ENCODE assay signal across 8 cellular contexts in the genomic region with DNA sequence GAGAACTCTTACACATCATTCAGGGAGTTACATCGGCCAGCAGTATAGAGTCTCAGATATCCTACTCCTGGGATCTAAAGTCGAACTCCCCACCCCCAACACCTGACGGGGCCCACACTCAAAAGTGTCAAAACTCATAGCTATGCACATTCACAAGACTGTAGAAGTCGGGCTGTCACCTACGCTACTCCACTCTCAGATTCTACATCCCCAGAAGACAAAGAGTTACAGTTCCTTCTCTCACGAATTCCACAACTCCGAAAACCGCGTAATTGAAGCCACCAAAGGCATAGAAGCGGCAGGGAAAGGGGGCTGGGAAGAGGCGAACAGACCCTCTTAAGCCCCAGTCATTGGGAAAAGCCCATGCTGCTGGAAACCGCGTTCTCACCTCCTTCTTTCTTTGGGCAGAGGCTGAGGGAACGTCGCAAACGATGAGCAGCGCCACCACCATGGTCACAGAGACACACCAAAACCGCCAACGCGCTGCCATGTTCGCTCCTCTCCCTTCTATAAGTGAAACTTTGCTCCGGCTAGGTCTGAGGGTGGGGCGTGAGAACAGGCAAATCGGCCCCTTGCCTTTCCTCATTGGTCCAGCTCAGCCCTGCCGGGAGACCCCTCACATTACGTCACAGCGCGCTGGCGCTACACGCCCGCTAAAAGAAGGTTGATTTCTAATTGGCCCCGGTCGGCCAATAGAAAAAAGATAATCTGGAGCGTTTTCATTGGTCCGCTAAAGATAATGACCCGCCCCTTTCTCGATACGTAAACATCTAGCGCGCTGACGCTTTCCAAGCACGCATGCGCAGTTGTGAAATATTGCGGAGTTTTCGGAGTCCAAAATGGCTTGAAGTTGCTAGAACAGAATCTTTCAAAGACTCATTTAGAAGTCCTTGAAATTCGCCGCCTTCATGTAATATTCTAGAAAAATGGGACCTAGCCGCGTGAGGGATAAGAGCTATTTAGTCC. TPM values are rescaled to one million over a fixed set of nuclear protein-coding genes. Genes with fewer than 3 reads are reported as not detected.
DNase-seq lines count a peak whose midpoint lies in the region; ATAC-seq and TF ChIP-seq lines count a peak whose summit lies in the region.

A gene (minus strand): TSS at position 515 of the 966 bp plus-strand sequence. CDS start 25 bp downstream, at position 490.

- peaks cover 1 to 2% of the 10 kb centered on the region in 2 donors for H3K4me1 ChIP-seq in mucosa of rectum (ENCODE audit: control insufficient read depth in 2 of 2, insufficient read depth in 2 of 2, low read length in 2 of 2)

- no peaks in the 10 kb centered on the region for H3K9me3 Mint-ChIP-seq in activated T-cell treated with anti-CD3 and anti-CD28 coated beads, Interleukin-2, amount 50 U/mL, for 24 hours

- peak within 1 kb of the TSS; percentile 70 to 91 for H3K4me3 ChIP-seq in mucosa of rectum (ENCODE audit: low read length in 2 of 2)

- H3K9me3 ChIP-seq in mucosa of rectum (ENCODE audit: control insufficient read depth in 2 of 2, low read length in 2 of 2), result no peaks in the 10 kb centered on the region

- H3K4me3 Mint-ChIP-seq in activated T-cell treated with anti-CD3 and anti-CD28 coated beads, Interleukin-2, amount 50 U/mL, for 24 hours, result peak within 1 kb of the TSS; percentile 90

- H3K36me3 Mint-ChIP-seq in activated T-cell treated with anti-CD3 and anti-CD28 coated beads, Interleukin-2, amount 50 U/mL, for 24 hours (ENCODE audit: low read depth), result peaks cover 27% of the 10 kb centered on the region

- peak within 1 kb of the TSS; percentile 82 to 94 for H3K9ac ChIP-seq in mucosa of rectum (ENCODE audit: low read depth in 1 of 2, low read length in 2 of 2)

- H3K4me1 Mint-ChIP-seq in activated T-cell treated with anti-CD3 and anti-CD28 coated beads, Interleukin-2, amount 50 U/mL, for 24 hours (ENCODE audit: low read depth), result peaks cover 30% of the 10 kb centered on the region

- peak; percentile 91 for ATAC-seq in GM21717 (IDR thresholded peaks at IDR 0.05; ENCODE audit: unreplicated experiment)

- peak within 1 kb of the TSS; percentile 97 for H3K27ac Mint-ChIP-seq in activated T-cell treated with anti-CD3 and anti-CD28 coated beads, Interleukin-2, amount 50 U/mL, for 24 hours

- peak; percentile 95 for TF ChIP-seq POLR2A in erythroblast (IDR thresholded peaks at IDR 0.05; ENCODE audit: low read length)

- DNase-seq in DMS153 treated with DMSO at 0.1 percent for 48 hours (lab: John Stamatoyannopoulos, UW; ENCODE audit: unreplicated experiment) (peak; percentile 88), KBM-7 (peak; percentile 99), erythroblast (lab: John Stamatoyannopoulos, UW) (peak; percentile 97 to 98)
- peak; percentile 83 for DNase-seq in activated T-cell treated with anti-CD3 and anti-CD28 coated beads, Interleukin-2, amount 50 U/mL, for 24 hours
- peak; percentile 87 for DNase-seq in stimulated activated CD8-positive, alpha-beta memory T cell treated with anti-CD3 and anti-CD28 coated beads, Interleukin-4, amount 100 ng/mL, for 48 hours

- in situ Hi-C loops in KBM-7 (cut with MboI; ENCODE audit: low pct_unique_long_range_greater_than_20kb, low sequenced_read_pairs), result no loop called here

- peak within 1 kb of the TSS; percentile 92 to 93 for H3K27ac ChIP-seq in mucosa of rectum (ENCODE audit: low read depth in 2 of 2, low read length in 2 of 2)

- H3K27me3 ChIP-seq in mucosa of rectum (ENCODE audit: control insufficient read depth in 2 of 2, insufficient read depth in 2 of 2, low read length in 2 of 2), result no peaks in the 10 kb centered on the region

- no peaks in the 10 kb centered on the region for H3K36me3 ChIP-seq in mucosa of rectum (ENCODE audit: control insufficient read depth in 2 of 2, insufficient read depth in 2 of 2, low read length in 2 of 2)

- H3K27me3 Mint-ChIP-seq in activated T-cell treated with anti-CD3 and anti-CD28 coated beads, Interleukin-2, amount 50 U/mL, for 24 hours, result peaks cover 7% of the 10 kb centered on the region

TF ChIP-seq in PFSK-1, 5 proteins besides CTCF, POLR2A, EP300 and RAD21:
- TF ChIP-seq TAF1 (IDR thresholded peaks at IDR 0.05; ENCODE audit: borderline replicate concordance, insufficient read depth, low read length) (peak; percentile 89; the same call in 1 of the 2 replicates), SIN3A (IDR thresholded peaks at IDR 0.05; ENCODE audit: borderline replicate concordance, insufficient read depth, low read length) (0 out of 2 replicates have a peak, but pooled peaks have one; percentile 4), POLR2AphosphoS5 (IDR thresholded peaks at IDR 0.05; ENCODE audit: low read depth, low read length) (peak; percentile 84)
- TF ChIP-seq, protein P1, sequence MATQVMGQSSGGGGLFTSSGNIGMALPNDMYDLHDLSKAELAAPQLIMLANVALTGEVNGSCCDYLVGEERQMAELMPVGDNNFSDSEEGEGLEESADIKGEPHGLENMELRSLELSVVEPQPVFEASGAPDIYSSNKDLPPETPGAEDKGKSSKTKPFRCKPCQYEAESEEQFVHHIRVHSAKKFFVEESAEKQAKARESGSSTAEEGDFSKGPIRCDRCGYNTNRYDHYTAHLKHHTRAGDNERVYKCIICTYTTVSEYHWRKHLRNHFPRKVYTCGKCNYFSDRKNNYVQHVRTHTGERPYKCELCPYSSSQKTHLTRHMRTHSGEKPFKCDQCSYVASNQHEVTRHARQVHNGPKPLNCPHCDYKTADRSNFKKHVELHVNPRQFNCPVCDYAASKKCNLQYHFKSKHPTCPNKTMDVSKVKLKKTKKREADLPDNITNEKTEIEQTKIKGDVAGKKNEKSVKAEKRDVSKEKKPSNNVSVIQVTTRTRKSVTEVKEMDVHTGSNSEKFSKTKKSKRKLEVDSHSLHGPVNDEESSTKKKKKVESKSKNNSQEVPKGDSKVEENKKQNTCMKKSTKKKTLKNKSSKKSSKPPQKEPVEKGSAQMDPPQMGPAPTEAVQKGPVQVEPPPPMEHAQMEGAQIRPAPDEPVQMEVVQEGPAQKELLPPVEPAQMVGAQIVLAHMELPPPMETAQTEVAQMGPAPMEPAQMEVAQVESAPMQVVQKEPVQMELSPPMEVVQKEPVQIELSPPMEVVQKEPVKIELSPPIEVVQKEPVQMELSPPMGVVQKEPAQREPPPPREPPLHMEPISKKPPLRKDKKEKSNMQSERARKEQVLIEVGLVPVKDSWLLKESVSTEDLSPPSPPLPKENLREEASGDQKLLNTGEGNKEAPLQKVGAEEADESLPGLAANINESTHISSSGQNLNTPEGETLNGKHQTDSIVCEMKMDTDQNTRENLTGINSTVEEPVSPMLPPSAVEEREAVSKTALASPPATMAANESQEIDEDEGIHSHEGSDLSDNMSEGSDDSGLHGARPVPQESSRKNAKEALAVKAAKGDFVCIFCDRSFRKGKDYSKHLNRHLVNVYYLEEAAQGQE (IDR thresholded peaks at IDR 0.05; ENCODE audit: insufficient read depth in 1 of 2, low read depth in 2 of 2, low read length in 2 of 2), result no peak

RNA-seq across cellular contexts. Expression of the gene that starts here (rescaled TPM):
- polyA plus RNA-seq in PFSK-1 (2012; ENCODE audit: insufficient read length, low read depth), result 17.9 TPM

Comparison
In these comparisons a context has a peak if more than half of its experiments do, and no peak if none do; other contexts are left out.
1. Peak in every context shown above with its lines: DNase-seq, ATAC-seq, H3K4me3 ChIP-seq and H3K27ac ChIP-seq.